20 cellular contexts compared by ENCODE assay signal in the genomic region with DNA sequence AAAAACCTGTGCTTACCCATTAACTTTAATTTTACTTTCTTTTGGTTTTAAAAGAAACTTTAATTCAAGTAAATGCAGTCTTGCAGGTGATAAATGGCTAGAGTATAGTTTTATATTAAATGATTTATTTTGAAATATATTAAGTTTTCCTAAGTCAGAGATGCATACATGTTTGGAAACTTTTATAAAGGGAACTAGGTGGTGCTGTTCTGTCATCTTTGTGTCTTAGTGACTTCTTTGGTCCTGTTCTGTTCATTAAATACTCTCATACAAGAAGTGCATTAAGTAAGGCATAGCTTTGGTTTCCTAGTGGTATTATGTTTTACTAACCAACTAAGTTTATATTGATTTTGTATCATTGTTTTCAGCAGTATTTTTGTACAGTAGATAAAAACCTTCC. TPM values are rescaled to one million over a fixed set of nuclear protein-coding genes. Genes with fewer than 3 reads are reported as not detected.
A peak's percentile ranks its signal among the peaks of the same experiment; 100 is the strongest.
DNase-seq lines count a peak whose midpoint lies in the region; ATAC-seq, FAIRE-seq and TF ChIP-seq lines count a peak whose summit lies in the region.
"Had no signal": no experiment of that assay in that cellular context is flagged by ENCODE, and none has a peak within 500 bp of the region (broad histone marks: within the 10 kb centered on the region; RNA-seq: fewer than 3 reads in every experiment).

No MANE protein-coding gene starts in this region.

- H3K9ac ChIP-seq in HepG2 (ENCODE audit: insufficient read depth, low read depth, low read length) = no peak overlapping the region

- in situ Hi-C loops in HepG2 (cut with HindIII; ENCODE audit: extremely low pct_ligation_motif_present, low pct_unique_long_range_greater_than_20kb) = loop anchor here (25.0 kb wide), 1 partner anchor 388 kb away; no protein-coding TSS in a partner anchor

- CTCF ChIA-PET in HepG2 (lab: Yijun Ruan, JAX; ENCODE audit: low intra/inter-chr PET ratio, low total read pairs) = no interaction called here

- H3K27ac Mint-ChIP-seq in brain = no peak overlapping the region
- H3K27ac Mint-ChIP-seq: activated B cell treated with CpG ODN at 0.5 μM for 24 hours; activated CD8-positive, alpha-beta T cell treated with anti-CD3 and anti-CD28 coated beads, Interleukin-2, amount 10 ng/mL, durations not matched to agents 7 days and 5 days; activated T-cell treated with anti-CD3 and anti-CD28 coated beads, Interleukin-2, amount 50 U/mL, for 72 hours; stimulated activated naive B cell treated with anti-CD40 and anti-IgM and Interleukin-4, amounts not matched to agents 10 μg/mL and 1 μg/mL and 100 μg/mL, for 72 hours had no signal

- H3K27ac ChIP-seq in HepG2 (ENCODE audit: extremely low read length, insufficient read depth, low read length) (no peak overlapping the region), small intestine (ENCODE audit: low read depth in 1 of 2, low read length in 1 of 2) (no peak overlapping the region)
- H3K27ac ChIP-seq: prostate gland had no signal

- peaks cover 34% of the 10 kb centered on the region for H3K4me1 Mint-ChIP-seq in brain
- H3K4me1 Mint-ChIP-seq: activated B cell treated with CpG ODN at 0.5 μM for 24 hours; stimulated activated naive B cell treated with anti-CD40 and anti-IgM and Interleukin-4, amounts not matched to agents 10 μg/mL and 1 μg/mL and 100 μg/mL, for 72 hours had no signal

- no peak overlapping the region for H3K4me3 ChIP-seq in HepG2 (replicated peaks in 1 of 3; ENCODE audit: insufficient read depth in 1 of 3, low read depth in 2 of 3, low read length in 3 of 3)
- H3K4me3 ChIP-seq in small intestine (ENCODE audit: low read depth in 1 of 2, low read length in 2 of 2) = no peak overlapping the region
- H3K4me3 ChIP-seq: prostate gland had no signal

- H3K36me3 ChIP-seq in HepG2 (replicated peaks in 1 of 2; ENCODE audit: control insufficient read depth in 1 of 2, insufficient read depth in 2 of 2, low read length in 2 of 2) (no peaks in the 10 kb centered on the region), small intestine (ENCODE audit: control insufficient read depth in 2 of 2, insufficient read depth in 2 of 2, low read length in 2 of 2) (no peaks in the 10 kb centered on the region)
- H3K36me3 ChIP-seq: prostate gland had no signal

- no peaks in the 10 kb centered on the region for H3K27me3 Mint-ChIP-seq in brain
- H3K27me3 Mint-ChIP-seq: activated B cell treated with CpG ODN at 0.5 μM for 24 hours; stimulated activated naive B cell treated with anti-CD40 and anti-IgM and Interleukin-4, amounts not matched to agents 10 μg/mL and 1 μg/mL and 100 μg/mL, for 72 hours had no signal

- TF ChIP-seq POLR2A in HepG2 (IDR thresholded peaks at IDR 0.05; ENCODE audit: insufficient read depth in 1 of 2, low read depth in 2 of 2, low read length in 2 of 2) (no peak), H54 (IDR thresholded peaks at IDR 0.05; ENCODE audit: low read depth, low read length) (no peak)

- no peak overlapping the region for H2AFZ ChIP-seq in HepG2 (ENCODE audit: low read length)

- FAIRE-seq in HepG2 (lab: Jason Lieb, UNC) (no peak), H54 (lab: Jason Lieb, UNC) (no peak), small intestine (lab: Jason Lieb, UNC) (no peak)

- no peak for TF ChIP-seq EP300 in HepG2 (IDR thresholded peaks at IDR 0.05; ENCODE audit: low read depth in 2 of 2, low read length in 2 of 2)
- TF ChIP-seq EP300 in HepG2 (CRISPR knock-in tag; IDR thresholded peaks at IDR 0.05; ENCODE audit: borderline replicate concordance) = no peak

- H3K27me3 ChIP-seq in HepG2 (ENCODE audit: control insufficient read depth in 1 of 2, insufficient read depth in 2 of 2, low read length in 2 of 2) (no peaks in the 10 kb centered on the region; a peak in 1 of 5 replicates), small intestine (ENCODE audit: control insufficient read depth in 2 of 2, insufficient read depth in 2 of 2, low read length in 2 of 2) (no peaks in the 10 kb centered on the region)

- H3K4me1 ChIP-seq in HepG2 (ENCODE audit: insufficient read depth, low read length) = no peaks in the 10 kb centered on the region
- H3K4me1 ChIP-seq in small intestine (ENCODE audit: control insufficient read depth in 2 of 2, insufficient read depth in 1 of 2, low read depth in 1 of 2, low read length in 1 of 2) = no peaks in the 10 kb centered on the region
- H3K4me1 ChIP-seq: prostate gland had no signal

- no peak overlapping the region for H3K4me2 ChIP-seq in HepG2 (ENCODE audit: low read depth, low read length)

- H4K20me1 ChIP-seq in HepG2 (ENCODE audit: insufficient read depth, low read length) = no peaks in the 10 kb centered on the region

- intact Hi-C loops in HepG2 (cut with micrococcal nuclease; ENCODE audit: unreplicated experiment) = loop anchor here (1.0 to 10.0 kb wide), 3 partner anchors 116 to 600 kb away; no protein-coding TSS in a partner anchor

- TF ChIP-seq CTCF in brain (conservative IDR thresholded peaks at IDR 0.05) (peak; percentile 41 to 52), HepG2 (CRISPR knock-in tag; IDR thresholded peaks at IDR 0.05) (peak; percentile 39)

- no peaks in the 10 kb centered on the region for H3K79me2 ChIP-seq in HepG2 (ENCODE audit: insufficient read depth, low read length)

- no peaks in the 10 kb centered on the region for H3K36me3 Mint-ChIP-seq in brain
- H3K36me3 Mint-ChIP-seq: stimulated activated naive B cell treated with anti-CD40 and anti-IgM and Interleukin-4, amounts not matched to agents 10 μg/mL and 1 μg/mL and 100 μg/mL, for 72 hours had no signal

- no peak for TF ChIP-seq RAD21 in HepG2 (CRISPR knock-in tag; IDR thresholded peaks at IDR 0.05)

- no TSS peak for BruUV-seq in HepG2 (replicated peaks; lab: Mats Ljungman, UMichigan)

- ATAC-seq in HepG2 (peak; percentile 50; the same call in 1 of the 3 replicates), HG02610 (IDR thresholded peaks at IDR 0.05; ENCODE audit: unreplicated experiment) (no peak)
- ATAC-seq: activated CD8-positive, alpha-beta T cell treated with anti-CD3 and anti-CD28 coated beads, Interleukin-2, amount 10 ng/mL, durations not matched to agents 7 days and 5 days; activated T-cell treated with anti-CD3 and anti-CD28 coated beads, Interleukin-2, amount 50 U/mL, for 72 hours; left ventricle myocardium superior; stimulated activated naive B cell treated with anti-CD40 and anti-IgM and Interleukin-4, amounts not matched to agents 10 μg/mL and 1 μg/mL and 100 μg/mL, for 72 hours had no signal

- H3K9me3 ChIP-seq in HepG2 (ENCODE audit: low read length) (no peaks in the 10 kb centered on the region), small intestine (ENCODE audit: control insufficient read depth, low read depth) (no peaks in the 10 kb centered on the region)
- H3K9me3 ChIP-seq: prostate gland had no signal

- POLR2A ChIA-PET in HepG2 (lab: Yijun Ruan, JAX) = no interaction called here

- no peaks in the 10 kb centered on the region for H3K9me3 Mint-ChIP-seq in brain
- H3K9me3 Mint-ChIP-seq: activated B cell treated with CpG ODN at 0.5 μM for 24 hours had no signal

- no peak overlapping the region for H3K4me3 Mint-ChIP-seq in brain
- H3K4me3 Mint-ChIP-seq: activated B cell treated with CpG ODN at 0.5 μM for 24 hours; activated CD8-positive, alpha-beta T cell treated with anti-CD3 and anti-CD28 coated beads, Interleukin-2, amount 10 ng/mL, durations not matched to agents 7 days and 5 days; activated T-cell treated with anti-CD3 and anti-CD28 coated beads, Interleukin-2, amount 50 U/mL, for 72 hours; stimulated activated naive B cell treated with anti-CD40 and anti-IgM and Interleukin-4, amounts not matched to agents 10 μg/mL and 1 μg/mL and 100 μg/mL, for 72 hours had no signal

- DNase-seq in Ammon's horn (ENCODE audit: low spot score) (peak; percentile 41), Kasumi-1 (lab: John Stamatoyannopoulos, UW) (peak; percentile 25 to 41), HepG2 (ENCODE audit: low spot score) (peak; percentile 15), H54 (ENCODE audit: insufficient read length, low spot score) (no peak), 8988T (no peak), small intestine (no peak)
- DNase-seq: activated B cell treated with CpG ODN at 0.5 μM for 24 hours; activated CD8-positive, alpha-beta T cell treated with anti-CD3 and anti-CD28 coated beads, Interleukin-2, amount 10 ng/mL, durations not matched to agents 7 days and 5 days; activated T-cell treated with anti-CD3 and anti-CD28 coated beads, Interleukin-2, amount 50 U/mL, for 72 hours; Karpas-422; left ventricle myocardium superior; NCI-H2029; NCI-H748 treated with DMSO at 0.1 percent for 48 hours; stimulated activated CD4-positive, alpha-beta T cell treated with anti-CD3 and anti-CD28 coated beads, Interleukin-12 subunit alpha, Interleukin-12 subunit beta, amount 100 ng/mL, for 4 hours; stimulated activated naive B cell treated with anti-CD40 and anti-IgM and Interleukin-4, amounts not matched to agents 10 μg/mL and 1 μg/mL and 100 μg/mL, for 72 hours; trophoblast cell had no signal

RNA-seq across cellular contexts. Expression of a gene that starts 15.6 kb away (rescaled TPM):
- polyA plus RNA-seq in brain (ENCODE audit: insufficient read depth, low read depth, low replicate concordance) (5.9 TPM), HepG2 (2011; rRNA removed) (not detected in 2 replicates), small intestine (under 1 TPM in 1 of 3 donors, not detected in 2; 0.95 TPM)
- not detected in 2 replicates for total RNA-seq in HepG2 (2016; rRNA removed; fragmentation: Illumina TruSeq; extraction: Trizol)
- not detected in 2 replicates for total RNA-seq in HepG2 (2016; cell fraction: cytosol; rRNA removed; fragmentation: Illumina TruSeq; extraction: Trizol; ENCODE audit: low read depth)
- not detected in 2 replicates for total RNA-seq in HepG2 (2016; cell fraction: insoluble cytoplasmic fraction; rRNA removed; fragmentation: Illumina TruSeq; extraction: Trizol)
- not detected in 2 replicates for total RNA-seq in HepG2 (2016; cell fraction: membrane; rRNA removed; fragmentation: Illumina TruSeq; extraction: Trizol)
- total RNA-seq in HepG2 (2016; cell fraction: nucleus; rRNA removed; fragmentation: Illumina TruSeq; extraction: Trizol) = not detected in 2 replicates
- polyA plus RNA-seq in HepG2 (2011; cell fraction: cytosol; rRNA removed) = 0.04 TPM in 1 of 2 replicates, not detected in the other
- 0.21 TPM in 1 of 2 replicates, not detected in the other for polyA plus RNA-seq in HepG2 (2011; cell fraction: nucleus; rRNA removed)
- not detected in 2 replicates for polyA plus RNA-seq in HepG2 (2012)
- polyA plus RNA-seq in HepG2 (2016; cell fraction: cytosol; fragmentation: Illumina TruSeq; extraction: Trizol; ENCODE audit: low read depth) = not detected in 2 replicates
- not detected in 2 replicates for polyA plus RNA-seq in HepG2 (2016; cell fraction: insoluble cytoplasmic fraction; fragmentation: Illumina TruSeq; extraction: Trizol; ENCODE audit: low read depth)
- polyA plus RNA-seq in HepG2 (2016; cell fraction: membrane; fragmentation: Illumina TruSeq; extraction: Trizol; ENCODE audit: low read depth) = not detected in 2 replicates
- polyA plus RNA-seq in HepG2 (2016; cell fraction: nucleus; fragmentation: Illumina TruSeq; extraction: Trizol; ENCODE audit: insufficient read depth, low read depth) = not detected in 2 replicates
- 0.12 TPM in 1 of 2 replicates, not detected in the other for polyA minus RNA-seq in HepG2 (2011; rRNA and poly(A)+ RNA removed; ENCODE audit: low replicate concordance)
- not detected in 2 replicates for polyA minus RNA-seq in HepG2 (2011; cell fraction: cytosol; rRNA and poly(A)+ RNA removed)
- not detected in 2 replicates for polyA minus RNA-seq in HepG2 (2011; cell fraction: nucleus; rRNA and poly(A)+ RNA removed)
- total RNA-seq: activated B cell treated with CpG ODN at 0.5 μM for 24 hours; activated T-cell treated with anti-CD3 and anti-CD28 coated beads, Interleukin-2, amount 50 U/mL, for 72 hours; T-helper 1 cell treated with Interleukin-12 subunit alpha and Interleukin-12 subunit beta and Interleukin-4 antibody, amounts not matched to agents 30 ng/mL and 1 ng/mL, for 36 hours had no signal

Comparison
In these comparisons a context has a peak if more than half of its experiments do, and no peak if none do; other contexts are left out.
1. DNase-seq: peak in Ammon's horn (single experiment), Kasumi-1 (2 of 2) and HepG2 (single experiment); none in H54 (single experiment), 8988T (single experiment) and small intestine (single experiment).